In the genomic region with DNA sequence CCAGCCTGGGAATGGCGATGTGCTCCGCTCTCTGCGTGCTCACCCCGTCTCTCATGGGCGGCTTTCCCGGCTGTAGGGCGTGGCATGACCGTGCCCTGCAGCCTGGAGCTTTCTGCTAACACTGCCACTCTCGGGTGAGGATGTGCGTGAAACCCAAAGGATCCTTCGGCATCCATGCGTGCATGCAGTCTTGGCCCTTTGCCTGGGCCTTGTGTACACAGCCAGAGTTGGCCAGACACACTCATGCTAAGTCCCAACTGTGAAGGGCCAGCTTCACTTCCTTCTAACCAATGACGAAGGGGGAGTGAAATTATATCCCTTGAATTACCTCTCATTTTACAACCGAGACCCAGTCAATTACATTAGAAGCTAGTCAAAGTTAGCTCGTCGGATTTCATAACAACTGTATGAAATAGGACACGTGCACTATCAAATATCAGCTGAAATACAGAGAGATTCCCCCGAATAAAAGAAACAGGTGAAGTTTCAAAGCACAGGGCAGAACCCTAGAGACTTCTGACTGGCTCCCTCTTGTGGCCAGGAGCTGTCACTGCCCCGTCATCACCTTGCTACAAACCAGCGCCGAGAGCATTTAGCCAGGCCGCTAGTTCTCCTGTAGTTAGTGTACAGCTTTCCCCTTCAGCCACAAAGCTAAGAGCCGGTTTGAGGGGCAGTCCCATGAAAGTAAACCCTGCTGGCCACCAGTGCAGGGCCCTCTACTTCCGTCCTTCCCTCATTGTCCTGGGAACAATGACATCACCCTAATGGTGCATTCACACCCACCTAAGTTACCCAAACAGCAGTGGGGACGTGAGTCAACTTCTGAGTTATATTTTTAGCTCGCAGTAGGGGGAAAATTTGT, we compare ENCODE assay signal across 8 cellular contexts.
DNase-seq lines count a peak whose midpoint lies in the region; ATAC-seq lines count a peak whose summit lies in the region.

No MANE protein-coding gene starts in this region.

- H3K4me1 Mint-ChIP-seq in activated CD4-positive, alpha-beta T cell treated with anti-CD3 and anti-CD28 coated beads, Interleukin-2, amount 10 ng/mL, durations not matched to agents 24 days and 14 days: peaks cover 20% of the 10 kb centered on the region

- peak; percentile 76 for ATAC-seq in GM19328 (IDR thresholded peaks at IDR 0.05; ENCODE audit: unreplicated experiment)
- peak; percentile 78 for ATAC-seq in HG03378 (IDR thresholded peaks at IDR 0.05; ENCODE audit: unreplicated experiment)

- intact Hi-C loops in activated CD4-positive, alpha-beta T cell treated with anti-CD3 and anti-CD28 coated beads, Interleukin-2, amount 10 ng/mL, durations not matched to agents 24 days and 14 days (cut with micrococcal nuclease): loop anchor here (1.0 to 2.0 kb wide), 4 partner anchors 39 to 195 kb away; no protein-coding TSS in a partner anchor

- H3K9me3 Mint-ChIP-seq in activated CD4-positive, alpha-beta T cell treated with anti-CD3 and anti-CD28 coated beads, Interleukin-2, amount 10 ng/mL, durations not matched to agents 24 days and 14 days: no peaks in the 10 kb centered on the region

- H3K27me3 Mint-ChIP-seq in activated CD4-positive, alpha-beta T cell treated with anti-CD3 and anti-CD28 coated beads, Interleukin-2, amount 10 ng/mL, durations not matched to agents 24 days and 14 days: peaks cover 5% of the 10 kb centered on the region

- peak overlapping the region; percentile 50 for H3K4me3 Mint-ChIP-seq in activated CD4-positive, alpha-beta T cell treated with anti-CD3 and anti-CD28 coated beads, Interleukin-2, amount 10 ng/mL, durations not matched to agents 24 days and 14 days

- H3K27ac Mint-ChIP-seq in activated CD4-positive, alpha-beta T cell treated with anti-CD3 and anti-CD28 coated beads, Interleukin-2, amount 10 ng/mL, durations not matched to agents 24 days and 14 days: peak overlapping the region; percentile 70

- H3K36me3 Mint-ChIP-seq in activated CD4-positive, alpha-beta T cell treated with anti-CD3 and anti-CD28 coated beads, Interleukin-2, amount 10 ng/mL, durations not matched to agents 24 days and 14 days (ENCODE audit: low read depth): no peaks in the 10 kb centered on the region

- peak in 8 of 14 donors; percentile 2 to 31 (median 18) for DNase-seq in C1 segment of cervical spinal cord (lab: John Stamatoyannopoulos, UW)
- peak; percentile 46 for DNase-seq in NCI-H446 treated with DMSO at 0.1 percent for 48 hours (lab: John Stamatoyannopoulos, UW)
- peak; percentile 91 for DNase-seq in activated CD4-positive, alpha-beta T cell treated with anti-CD3 and anti-CD28 coated beads, Interleukin-2, amount 10 ng/mL, durations not matched to agents 24 days and 14 days
- peak; percentile 28 to 62 for DNase-seq in dermis microvascular lymphatic vessel endothelial cell (ENCODE audit: low read depth in 2 of 2)
- peak; percentile 59 to 70 for DNase-seq in lung microvascular endothelial cell (ENCODE audit: low read depth in 2 of 2)
- peak; percentile 49 for DNase-seq in stimulated activated CD8-positive, alpha-beta memory T cell treated with anti-CD3 and anti-CD28 coated beads, Interleukin-15, amount 100 ng/mL, for 48 hours (ENCODE audit: low read depth in 2 of 2)

Comparison
In these comparisons a context has a peak if more than half of its experiments do, and no peak if none do; other contexts are left out.
1. Peak in every context shown above with its lines: DNase-seq and ATAC-seq.
2. DNase-seq: peak in every context shown above with its lines; median percentile 91 in activated CD4-positive, alpha-beta T cell treated with anti-CD3 and anti-CD28 coated beads, Interleukin-2, amount 10 ng/mL, durations not matched to agents 24 days and 14 days; 64 in lung microvascular endothelial cell; 49 in stimulated activated CD8-positive, alpha-beta memory T cell treated with anti-CD3 and anti-CD28 coated beads, Interleukin-15, amount 100 ng/mL, for 48 hours; 46 in NCI-H446 treated with DMSO at 0.1 percent for 48 hours; 45 in dermis microvascular lymphatic vessel endothelial cell; 18 in C1 segment of cervical spinal cord.